1 cellular context compared by ENCODE assay signal in the genomic region with DNA sequence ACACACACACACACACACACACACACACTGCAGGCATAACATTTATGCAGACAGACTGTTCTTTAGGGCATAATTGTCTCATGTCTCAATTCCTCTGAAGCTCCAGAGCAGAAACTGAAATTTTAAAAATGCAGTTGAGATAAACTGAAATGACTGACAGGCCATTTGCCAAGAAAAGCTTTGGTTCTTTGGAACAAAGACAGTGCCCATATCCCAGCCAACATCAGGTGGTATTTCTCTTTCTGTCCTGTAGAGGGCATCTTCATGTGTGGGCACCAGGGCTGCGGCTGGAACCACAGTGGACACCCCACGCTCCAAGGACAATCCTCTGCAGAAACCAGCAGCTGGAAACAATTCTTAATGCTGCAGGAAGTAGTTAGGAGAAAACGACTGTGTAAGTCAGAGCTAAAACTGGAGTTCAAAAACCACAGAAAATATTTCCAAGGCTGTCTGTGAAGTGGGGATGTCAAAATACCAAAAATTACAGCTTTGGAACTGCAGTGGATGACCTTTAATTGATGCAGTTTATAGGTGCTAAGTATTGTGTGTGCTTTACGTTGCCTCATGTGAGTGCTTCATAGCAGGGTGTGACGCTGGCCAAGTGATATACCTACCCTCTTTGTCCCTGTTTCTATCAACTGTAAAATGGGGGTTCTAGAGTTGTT.
TF ChIP-seq lines count a peak whose summit lies in the region.

No MANE protein-coding gene starts in this region.

TF ChIP-seq in K562, 482 proteins besides CTCF, POLR2A, EP300 and RAD21:
- TF ChIP-seq SMAD4 (CRISPR knock-in tag; conservative IDR thresholded peaks at IDR 0.05) (no peak), ZNF444 (CRISPR knock-in tag; IDR thresholded peaks at IDR 0.05) (no peak), CBX3 (IDR thresholded peaks at IDR 0.05; ENCODE audit: borderline replicate concordance in 1 of 2, low read length in 2 of 2) (peak in 1 of 2 experiments; percentile 53; a peak in 1 of 3 replicates)
- TF ChIP-seq, protein P1, sequence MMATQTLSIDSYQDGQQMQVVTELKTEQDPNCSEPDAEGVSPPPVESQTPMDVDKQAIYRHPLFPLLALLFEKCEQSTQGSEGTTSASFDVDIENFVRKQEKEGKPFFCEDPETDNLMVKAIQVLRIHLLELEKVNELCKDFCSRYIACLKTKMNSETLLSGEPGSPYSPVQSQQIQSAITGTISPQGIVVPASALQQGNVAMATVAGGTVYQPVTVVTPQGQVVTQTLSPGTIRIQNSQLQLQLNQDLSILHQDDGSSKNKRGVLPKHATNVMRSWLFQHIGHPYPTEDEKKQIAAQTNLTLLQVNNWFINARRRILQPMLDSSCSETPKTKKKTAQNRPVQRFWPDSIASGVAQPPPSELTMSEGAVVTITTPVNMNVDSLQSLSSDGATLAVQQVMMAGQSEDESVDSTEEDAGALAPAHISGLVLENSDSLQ (IDR thresholded peaks at IDR 0.05): peak; percentile 52
- TF ChIP-seq, protein P2, sequence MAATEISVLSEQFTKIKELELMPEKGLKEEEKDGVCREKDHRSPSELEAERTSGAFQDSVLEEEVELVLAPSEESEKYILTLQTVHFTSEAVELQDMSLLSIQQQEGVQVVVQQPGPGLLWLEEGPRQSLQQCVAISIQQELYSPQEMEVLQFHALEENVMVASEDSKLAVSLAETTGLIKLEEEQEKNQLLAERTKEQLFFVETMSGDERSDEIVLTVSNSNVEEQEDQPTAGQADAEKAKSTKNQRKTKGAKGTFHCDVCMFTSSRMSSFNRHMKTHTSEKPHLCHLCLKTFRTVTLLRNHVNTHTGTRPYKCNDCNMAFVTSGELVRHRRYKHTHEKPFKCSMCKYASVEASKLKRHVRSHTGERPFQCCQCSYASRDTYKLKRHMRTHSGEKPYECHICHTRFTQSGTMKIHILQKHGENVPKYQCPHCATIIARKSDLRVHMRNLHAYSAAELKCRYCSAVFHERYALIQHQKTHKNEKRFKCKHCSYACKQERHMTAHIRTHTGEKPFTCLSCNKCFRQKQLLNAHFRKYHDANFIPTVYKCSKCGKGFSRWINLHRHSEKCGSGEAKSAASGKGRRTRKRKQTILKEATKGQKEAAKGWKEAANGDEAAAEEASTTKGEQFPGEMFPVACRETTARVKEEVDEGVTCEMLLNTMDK (IDR thresholded peaks at IDR 0.05; ENCODE audit: borderline replicate concordance, insufficient read depth, low read depth, low read length, poor library complexity, severe bottlenecking): no peak
